In genomic region chr9:121322037-121322736, GRCh38 we compare ENCODE assay signal across 9 cellular contexts. TPM values are rescaled to one million over a fixed set of nuclear protein-coding genes. Genes with fewer than 3 reads are reported as not detected.
DNase-seq lines count a peak whose midpoint lies in the region; ATAC-seq, FAIRE-seq and TF ChIP-seq lines count a peak whose summit lies in the region.
"Had no signal": no experiment of that assay in that cellular context is flagged by ENCODE, and none has a peak within 500 bp of the region (broad histone marks: within the 10 kb centered on the region; RNA-seq: fewer than 3 reads in every experiment).

No MANE protein-coding gene starts in this region.

- H3K9me3 ChIP-seq in body of pancreas (no peaks in the 10 kb centered on the region), lung (ENCODE audit: control insufficient read depth in 2 of 2, insufficient read depth in 1 of 2, low read length in 1 of 2) (no peaks in the 10 kb centered on the region)

- H3K4me1 Mint-ChIP-seq in T-cell = peaks cover 13 to 31% (median 18%) of the 10 kb centered on the region in 3 donors

- no peak overlapping the region for H3K27ac Mint-ChIP-seq in T-cell
- H3K27ac Mint-ChIP-seq: activated naive CD8-positive, alpha-beta T cell had no signal

- POLR2A ChIA-PET in T-cell (lab: Charles Lee) = no interaction called here

- no peak for TF ChIP-seq POLR2A in body of pancreas (IDR thresholded peaks at IDR 0.05)

- no peaks in the 10 kb centered on the region for H3K27me3 ChIP-seq in body of pancreas
- no peaks in the 10 kb centered on the region for H3K27me3 ChIP-seq in lung (ENCODE audit: control insufficient read depth, insufficient read depth)

- FAIRE-seq in HTR-8/SVneo (lab: Jason Lieb, UNC) = no peak

- TF ChIP-seq CTCF in body of pancreas (IDR thresholded peaks at IDR 0.05) (peak in 2 of 7 experiments; percentile 10 to 12), lung (IDR thresholded peaks at IDR 0.05; ENCODE audit: control extremely low read depth, extremely low read depth) (no peak)

- peaks cover 38% of the 10 kb centered on the region for H3K4me1 ChIP-seq in body of pancreas
- peaks cover 0 to 14% of the 10 kb centered on the region in 2 donors for H3K4me1 ChIP-seq in lung (ENCODE audit: control insufficient read depth in 2 of 2, insufficient read depth in 2 of 2, low read length in 2 of 2)

- H3K27me3 Mint-ChIP-seq in T-cell = no peaks in the 10 kb centered on the region
- H3K27me3 Mint-ChIP-seq: activated naive CD8-positive, alpha-beta T cell had no signal

- ATAC-seq in body of pancreas = peak; percentile 76
- ATAC-seq in lung (ENCODE audit: insufficient read depth, low FRiP score) = peak; percentile 27
- no peak for ATAC-seq in GM21576 (IDR thresholded peaks at IDR 0.05; ENCODE audit: unreplicated experiment)
- no peak for ATAC-seq in T-cell (replicated peaks in 1 of 4)

- in situ Hi-C loops in ACHN (cut with HindIII; ENCODE audit: low pct_ligation_motif_present, low pct_unique_long_range_greater_than_20kb, low sequenced_read_pairs) = no loop called here

- H3K4me3 Mint-ChIP-seq in T-cell = no peak overlapping the region
- H3K4me3 Mint-ChIP-seq: activated naive CD8-positive, alpha-beta T cell had no signal

- H3K36me3 Mint-ChIP-seq in T-cell = peaks cover 16% of the 10 kb centered on the region

- intact Hi-C loops in body of pancreas (cut with DNase I) = no loop called here

- H3K27ac ChIP-seq in body of pancreas (peak overlapping the region; percentile 13 to 77 (median 54)), lung (ENCODE audit: low read depth in 1 of 2, low read length in 1 of 2) (peak overlapping the region in 1 of 2 donors; percentile 82)

- H3K36me3 ChIP-seq in body of pancreas (replicated peaks in 1 of 2; ENCODE audit: insufficient read depth in 1 of 2, low read depth in 2 of 2) = no peaks in the 10 kb centered on the region
- H3K36me3 ChIP-seq in lung (ENCODE audit: control insufficient read depth in 2 of 2, insufficient read depth in 2 of 2, low read length in 2 of 2) = peaks cover 16 to 53% of the 10 kb centered on the region in 2 donors

- WGBS in body of pancreas, 2 donors = 22 to 31% methylated on average over 5 of the region's 5 CpGs
- WGBS in lung, 2 donors = 18 to 21% methylated on average over 5 of the region's 5 CpGs

- H3K4me3 ChIP-seq in body of pancreas = no peak overlapping the region
- H3K4me3 ChIP-seq in lung = no peak overlapping the region

- H3K9me3 Mint-ChIP-seq in T-cell = no peaks in the 10 kb centered on the region

- CTCF ChIA-PET in T-cell (lab: Charles Lee) = interaction anchor here in 1 of 2 donors (0.7 to 1.3 kb wide), 2 partner anchors 36 to 54 kb away, joined by 3 to 6 read pairs; no protein-coding TSS in a partner anchor

- DNase-seq in ACHN = peak; percentile 19
- peak; percentile 50 for DNase-seq in HTR-8/SVneo (ENCODE audit: insufficient read length, low spot score)
- no peak for DNase-seq in body of pancreas
- DNase-seq in lung (ENCODE audit: low spot score) = no peak
- DNase-seq in NCI-H1930 (lab: John Stamatoyannopoulos, UW) = no peak
- DNase-seq in activated CD4-positive, alpha-beta T cell treated with anti-CD3 and anti-CD28 coated beads, Interleukin-2, amount 50 U/mL, for 48 hours = no peak
- no peak for DNase-seq in T-cell

RNA-seq across cellular contexts. Expression of gene STOM, which starts 47.9 kb away (rescaled TPM):
- total RNA-seq in body of pancreas (10 to 100 TPM; 59.9 to 70.5 TPM), lung (100 to 1,000 TPM; 405 to 470 TPM), T-cell (10 to 100 TPM; 24.2 to 73.9 (median 57.8) TPM)
- polyA plus RNA-seq in lung = 100 to 1,000 TPM; 311 to 413 TPM

RNA-seq across cellular contexts. Expression of gene GSN, which starts 54.2 kb away (rescaled TPM):
- total RNA-seq in body of pancreas = 100 to 1,000 TPM; 328 to 753 TPM
- total RNA-seq in lung = 100 to 1,000 TPM; 133 to 468 TPM
- 100 to 1,000 TPM; 201 to 265 TPM for polyA plus RNA-seq in lung
- total RNA-seq in T-cell = 1 to 10 TPM; 6.3 to 8.8 (median 8.4) TPM

Comparison
In these comparisons a context has a peak if more than half of its experiments do, and no peak if none do; other contexts are left out.
1. DNase-seq: peak in ACHN (single experiment) and HTR-8/SVneo (single experiment); none in body of pancreas (0 of 4), lung (single experiment), NCI-H1930 (0 of 2), activated CD4-positive, alpha-beta T cell treated with anti-CD3 and anti-CD28 coated beads, Interleukin-2, amount 50 U/mL, for 48 hours (0 of 2) and T-cell (0 of 34).
2. ATAC-seq: peak in body of pancreas (single experiment) and lung (single experiment); none in GM21576 (single experiment) and T-cell (0 of 4).
3. RNA of gene STOM, which starts 47.9 kb away (total RNA-seq): 405 to 470 TPM in lung; 59.9 to 70.5 TPM in body of pancreas and 24.2 to 73.9 TPM in T-cell; every median in the first group is over 4 times any median in the second.
4. RNA of gene GSN, which starts 54.2 kb away (total RNA-seq): 328 to 753 TPM in body of pancreas and 133 to 468 TPM in lung; 6.3 to 8.8 TPM in T-cell; every median in the first group is over 10 times any median in the second.